Comparison of ENCODE assay signal across 1 cellular context in genomic region chr7:108460964-108461363, GRCh38.
TF ChIP-seq lines count a peak whose summit lies in the region.

No MANE protein-coding gene starts in this region.

TF ChIP-seq in H1, 55 proteins besides CTCF, POLR2A, EP300 and RAD21:
- TF ChIP-seq CHD7 (IDR thresholded peaks at IDR 0.05; ENCODE audit: insufficient replicate concordance, low read length): no peak
- no peak for TF ChIP-seq CBX8 (IDR thresholded peaks at IDR 0.05; ENCODE audit: borderline replicate concordance, low read depth, low read length)
- no peak for TF ChIP-seq RBBP5 (IDR thresholded peaks at IDR 0.05; ENCODE audit: borderline replicate concordance, low read depth, low read length)
- no peak for TF ChIP-seq SIN3A (conservative IDR thresholded peaks at IDR 0.05 in 1 of 2, IDR thresholded peaks at IDR 0.05 in 1 of 2; ENCODE audit: low read depth in 1 of 2, low read length in 2 of 2)
- no peak for TF ChIP-seq HDAC2 (IDR thresholded peaks at IDR 0.05; ENCODE audit: borderline replicate concordance in 1 of 2, low read depth in 2 of 2, low read length in 2 of 2)
- no peak for TF ChIP-seq E2F6 (IDR thresholded peaks at IDR 0.05)
- TF ChIP-seq RXRA (IDR thresholded peaks at IDR 0.05; ENCODE audit: insufficient read depth, low read depth, low read length): no peak
- TF ChIP-seq BCL11A (IDR thresholded peaks at IDR 0.05; ENCODE audit: low read depth in 2 of 2, low read length in 2 of 2): no peak
